In the genomic region with DNA sequence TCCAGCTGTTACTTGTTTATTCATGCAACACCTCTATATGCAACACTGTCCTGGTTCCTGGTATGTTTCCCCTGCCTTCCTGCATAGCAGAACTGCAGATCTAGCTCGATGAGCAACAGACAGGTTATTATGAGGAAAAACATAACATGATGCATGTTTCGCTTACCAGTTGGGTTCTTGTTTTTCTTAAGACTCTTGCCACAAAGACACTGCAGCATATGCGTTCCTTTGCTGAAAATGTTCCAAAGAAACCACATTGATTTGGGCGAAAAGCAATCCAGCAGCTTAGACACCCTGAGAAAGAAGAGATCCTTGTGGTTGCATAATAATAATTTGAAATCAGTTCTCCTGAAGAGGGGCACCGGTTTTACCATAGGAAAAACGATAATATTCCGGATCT, we compare ENCODE assay signal across 10 cellular contexts. TPM values are rescaled to one million over a fixed set of nuclear protein-coding genes. Genes with fewer than 3 reads are reported as not detected.
DNase-seq lines count a peak whose midpoint lies in the region; ATAC-seq, FAIRE-seq and TF ChIP-seq lines count a peak whose summit lies in the region.
"Had no signal": no experiment of that assay in that cellular context is flagged by ENCODE, and none has a peak within 500 bp of the region (broad histone marks: within the 10 kb centered on the region; RNA-seq: fewer than 3 reads in every experiment).

No MANE protein-coding gene starts in this region.

- POLR2A ChIA-PET in HepG2 (lab: Yijun Ruan, JAX), result no interaction called here

- H3K9me3 ChIP-seq in liver (ENCODE audit: control insufficient read depth in 4 of 4, low read length in 3 of 4) (no peaks in the 10 kb centered on the region), HepG2 (ENCODE audit: low read length) (no peaks in the 10 kb centered on the region), vagina (no peaks in the 10 kb centered on the region)

- peaks cover 2 to 19% (median 11%) of the 10 kb centered on the region in 4 donors for H3K4me1 ChIP-seq in liver (ENCODE audit: control insufficient read depth in 4 of 4, insufficient read depth in 4 of 4, low read length in 3 of 4)
- no peaks in the 10 kb centered on the region for H3K4me1 ChIP-seq in HepG2 (ENCODE audit: insufficient read depth, low read length)
- H3K4me1 ChIP-seq in vagina, result peaks cover 18% of the 10 kb centered on the region

- peak overlapping the region; percentile 14 for H3K4me3 Mint-ChIP-seq in mesothelial cell of epicardium
- H3K4me3 Mint-ChIP-seq: dendritic cell treated with granulocyte-macrophage colony-stimulating factor and Interleukin-4, amounts not matched to agents 40 ng/mL and 50 ng/mL, for 4 days had no signal

- TF ChIP-seq EP300 in HepG2 (IDR thresholded peaks at IDR 0.05; ENCODE audit: low read depth in 2 of 2, low read length in 2 of 2) (no peak), HepG2 (CRISPR knock-in tag; IDR thresholded peaks at IDR 0.05; ENCODE audit: borderline replicate concordance) (no peak)

- H3K4me3 ChIP-seq in liver (ENCODE audit: low read depth in 1 of 3, low read length in 3 of 3) (peak overlapping the region; percentile 55 to 80 (median 72)), HepG2 (replicated peaks in 1 of 3; ENCODE audit: insufficient read depth in 1 of 3, low read depth in 2 of 3, low read length in 3 of 3) (no peak overlapping the region), coronary artery (peak overlapping the region; percentile 71), vagina (peak overlapping the region; percentile 56 to 64)

- ATAC-seq in HepG2 (no peak), GM21423 (IDR thresholded peaks at IDR 0.05; ENCODE audit: unreplicated experiment) (no peak)

- H3K36me3 ChIP-seq in liver (ENCODE audit: control insufficient read depth in 4 of 4, insufficient read depth in 3 of 4, low read depth in 1 of 4, low read length in 3 of 4) (no peaks in the 10 kb centered on the region), HepG2 (replicated peaks in 1 of 2; ENCODE audit: control insufficient read depth in 1 of 2, insufficient read depth in 2 of 2, low read length in 2 of 2) (no peaks in the 10 kb centered on the region), vagina (no peaks in the 10 kb centered on the region)

- no peaks in the 10 kb centered on the region for H3K36me3 Mint-ChIP-seq in mesothelial cell of epicardium

- in situ Hi-C loops in HepG2 (cut with HindIII; ENCODE audit: extremely low pct_ligation_motif_present, low pct_unique_long_range_greater_than_20kb), result no loop called here

- H3K9ac ChIP-seq in liver (ENCODE audit: low read depth in 1 of 2, low read length in 2 of 2) (peak overlapping the region; percentile 51 to 54), HepG2 (ENCODE audit: insufficient read depth, low read depth, low read length) (no peak overlapping the region)

- H3K79me2 ChIP-seq in HepG2 (ENCODE audit: insufficient read depth, low read length), result no peaks in the 10 kb centered on the region

- no peak for TF ChIP-seq POLR2A in HepG2 (IDR thresholded peaks at IDR 0.05; ENCODE audit: insufficient read depth in 1 of 2, low read depth in 2 of 2, low read length in 2 of 2)
- no peak for TF ChIP-seq POLR2A in vagina (IDR thresholded peaks at IDR 0.05)

- H3K27ac ChIP-seq in liver (ENCODE audit: low read depth in 1 of 2, low read length in 2 of 2) (peak overlapping the region; percentile 74 to 82), HepG2 (ENCODE audit: extremely low read length, insufficient read depth, low read length) (no peak overlapping the region), coronary artery (peak overlapping the region in 1 of 2 donors; percentile 14), vagina (no peak overlapping the region)

- FAIRE-seq in HepG2 (lab: Jason Lieb, UNC), result no peak

- DNase-seq in HepG2 (ENCODE audit: low spot score) (no peak), coronary artery (ENCODE audit: low spot score) (no peak), mesothelial cell of epicardium (ENCODE audit: low spot score in 2 of 2, unreplicated experiment in 2 of 2) (no peak), vagina (ENCODE audit: extremely low spot score in 2 of 2) (no peak), middle frontal gyrus (ENCODE audit: extremely low spot score, low spot score) (no peak), dermis blood vessel endothelial cell (no peak)
- DNase-seq: DND-41 had no signal

- H3K9me3 Mint-ChIP-seq in mesothelial cell of epicardium, result no peaks in the 10 kb centered on the region
- H3K9me3 Mint-ChIP-seq: dendritic cell treated with granulocyte-macrophage colony-stimulating factor and Interleukin-4, amounts not matched to agents 40 ng/mL and 50 ng/mL, for 4 days had no signal

- no peak overlapping the region for H3K4me2 ChIP-seq in HepG2 (ENCODE audit: low read depth, low read length)

- WGBS in liver, result 10% methylated on average over 7 of the region's 7 CpGs
- WGBS in HepG2 (ENCODE audit: low lambda C conversion rate), result 9% methylated on average over 7 of the region's 7 CpGs

- CTCF ChIA-PET in HepG2 (lab: Yijun Ruan, JAX; ENCODE audit: low intra/inter-chr PET ratio, low total read pairs), result no interaction called here

- H3K4me1 Mint-ChIP-seq in mesothelial cell of epicardium, result peaks cover 19% of the 10 kb centered on the region

- no peak overlapping the region for H3K27ac Mint-ChIP-seq in mesothelial cell of epicardium
- H3K27ac Mint-ChIP-seq: dendritic cell treated with granulocyte-macrophage colony-stimulating factor and Interleukin-4, amounts not matched to agents 40 ng/mL and 50 ng/mL, for 4 days had no signal

- intact Hi-C loops in HepG2 (cut with micrococcal nuclease; ENCODE audit: unreplicated experiment), result no loop called here
- intact Hi-C loops in vagina (cut with DNase I), result no loop called here

- H2AFZ ChIP-seq in HepG2 (ENCODE audit: low read length), result no peak overlapping the region

- H4K20me1 ChIP-seq in HepG2 (ENCODE audit: insufficient read depth, low read length), result no peaks in the 10 kb centered on the region

- BruUV-seq in HepG2 (replicated peaks; lab: Mats Ljungman, UMichigan), result no TSS peak

- H3K27me3 Mint-ChIP-seq in mesothelial cell of epicardium (ENCODE audit: low read depth), result peaks cover 95% of the 10 kb centered on the region

- no peak for TF ChIP-seq CTCF in liver (IDR thresholded peaks at IDR 0.05; ENCODE audit: low read depth, low read length, missing input control)
- TF ChIP-seq CTCF in HepG2 (CRISPR knock-in tag; IDR thresholded peaks at IDR 0.05), result no peak
- no peak for TF ChIP-seq CTCF in coronary artery (IDR thresholded peaks at IDR 0.05)
- no peak for TF ChIP-seq CTCF in mesothelial cell of epicardium (IDR thresholded peaks at IDR 0.05; ENCODE audit: unreplicated experiment)
- TF ChIP-seq CTCF in vagina (IDR thresholded peaks at IDR 0.05), result no peak

- H3K27me3 ChIP-seq in liver (ENCODE audit: control insufficient read depth in 4 of 4, insufficient read depth in 4 of 4, low read length in 3 of 4) (no peaks in the 10 kb centered on the region), HepG2 (ENCODE audit: control insufficient read depth in 1 of 2, insufficient read depth in 2 of 2, low read length in 2 of 2) (peaks cover 0 to 22% of the 10 kb centered on the region in 2 experiments; a peak in 3 of 5 replicates), vagina (no peaks in the 10 kb centered on the region)

- TF ChIP-seq RAD21 in liver (IDR thresholded peaks at IDR 0.05) (no peak), HepG2 (CRISPR knock-in tag; IDR thresholded peaks at IDR 0.05) (no peak)

TF ChIP-seq in liver, 16 proteins besides CTCF, POLR2A, EP300 and RAD21 (continues in another document):
- TF ChIP-seq ATF3 (IDR thresholded peaks at IDR 0.05), result no peak
- no peak for TF ChIP-seq MAX (IDR thresholded peaks at IDR 0.05)

TF ChIP-seq in HepG2, 621 proteins besides CTCF, POLR2A, EP300 and RAD21 (continues in another document):
- TF ChIP-seq ZNF207 (IDR thresholded peaks at IDR 0.05; ENCODE audit: borderline replicate concordance) (no peak), HES4 (CRISPR knock-in tag; IDR thresholded peaks at IDR 0.05; ENCODE audit: borderline replicate concordance) (no peak), ZNF605 (CRISPR knock-in tag; IDR thresholded peaks at IDR 0.05) (no peak), ZNF441 (CRISPR knock-in tag; IDR thresholded peaks at IDR 0.05; ENCODE audit: borderline replicate concordance) (no peak), REL (CRISPR knock-in tag; conservative IDR thresholded peaks at IDR 0.05) (no peak)
- TF ChIP-seq, protein P1, sequence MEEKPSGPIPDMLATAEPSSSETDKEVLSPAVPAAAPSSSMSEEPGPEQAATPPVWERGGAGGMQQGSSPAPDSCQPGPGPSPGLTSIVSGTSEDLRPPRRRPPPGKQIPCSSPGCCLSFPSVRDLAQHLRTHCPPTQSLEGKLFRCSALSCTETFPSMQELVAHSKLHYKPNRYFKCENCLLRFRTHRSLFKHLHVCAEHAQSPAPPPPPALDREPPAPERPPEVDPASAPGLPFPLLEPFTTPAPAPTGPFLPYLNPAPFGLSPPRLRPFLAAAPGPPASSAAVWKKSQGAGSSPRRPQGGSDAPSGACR (CRISPR knock-in tag; IDR thresholded peaks at IDR 0.05), result no peak

RNA-seq across cellular contexts. Expression of gene FGF14, which starts 0.5 kb away (rescaled TPM):
- 1 to 10 TPM in 1 of 2 donors, under 1 TPM in 1; 0.05 to 3.3 TPM for total RNA-seq in liver
- polyA plus RNA-seq in liver, result 1 to 10 TPM in 1 of 2 donors, under 1 TPM in 1; 0.33 to 1.8 TPM
- not detected in 2 replicates for total RNA-seq in HepG2 (2016; rRNA removed; fragmentation: Illumina TruSeq; extraction: Trizol)
- total RNA-seq in HepG2 (2016; cell fraction: cytosol; rRNA removed; fragmentation: Illumina TruSeq; extraction: Trizol; ENCODE audit: low read depth), result not detected in 2 replicates
- not detected in 2 replicates for total RNA-seq in HepG2 (2016; cell fraction: insoluble cytoplasmic fraction; rRNA removed; fragmentation: Illumina TruSeq; extraction: Trizol)
- total RNA-seq in HepG2 (2016; cell fraction: membrane; rRNA removed; fragmentation: Illumina TruSeq; extraction: Trizol), result not detected in 2 replicates
- not detected in 2 replicates for total RNA-seq in HepG2 (2016; cell fraction: nucleus; rRNA removed; fragmentation: Illumina TruSeq; extraction: Trizol)
- not detected in 2 replicates for polyA plus RNA-seq in HepG2 (2011; rRNA removed)
- polyA plus RNA-seq in HepG2 (2011; cell fraction: cytosol; rRNA removed), result not detected in 2 replicates
- not detected in 2 replicates for polyA plus RNA-seq in HepG2 (2011; cell fraction: nucleus; rRNA removed)
- not detected in 2 replicates for polyA plus RNA-seq in HepG2 (2012)
- not detected in 2 replicates for polyA plus RNA-seq in HepG2 (2016; cell fraction: cytosol; fragmentation: Illumina TruSeq; extraction: Trizol; ENCODE audit: low read depth)
- not detected in 2 replicates for polyA plus RNA-seq in HepG2 (2016; cell fraction: insoluble cytoplasmic fraction; fragmentation: Illumina TruSeq; extraction: Trizol; ENCODE audit: low read depth)
- polyA plus RNA-seq in HepG2 (2016; cell fraction: membrane; fragmentation: Illumina TruSeq; extraction: Trizol; ENCODE audit: low read depth), result not detected in 2 replicates
- polyA plus RNA-seq in HepG2 (2016; cell fraction: nucleus; fragmentation: Illumina TruSeq; extraction: Trizol; ENCODE audit: insufficient read depth, low read depth), result not detected in 2 replicates
- polyA minus RNA-seq in HepG2 (2011; rRNA and poly(A)+ RNA removed; ENCODE audit: low replicate concordance), result not detected in 2 replicates
- not detected in 2 replicates for polyA minus RNA-seq in HepG2 (2011; cell fraction: cytosol; rRNA and poly(A)+ RNA removed)
- not detected in 2 replicates for polyA minus RNA-seq in HepG2 (2011; cell fraction: nucleus; rRNA and poly(A)+ RNA removed)
- total RNA-seq in mesothelial cell of epicardium, result 0.02 TPM in 1 of 3 replicates, not detected in the others
- 3.4 TPM for total RNA-seq in vagina
- total RNA-seq in dermis blood vessel endothelial cell, result 0.34 and 1.3 TPM in 2 replicates

Comparison
In these comparisons a context has a peak if more than half of its experiments do, and no peak if none do; other contexts are left out.
1. H3K27ac ChIP-seq: peak in liver (2 of 2); none in HepG2 (single experiment) and vagina (single experiment).
2. H3K4me3 ChIP-seq: peak in liver (3 of 3), coronary artery (single experiment) and vagina (2 of 2); none in HepG2 (0 of 3).